ENCODE assay signal across 18 cellular contexts in the genomic region with DNA sequence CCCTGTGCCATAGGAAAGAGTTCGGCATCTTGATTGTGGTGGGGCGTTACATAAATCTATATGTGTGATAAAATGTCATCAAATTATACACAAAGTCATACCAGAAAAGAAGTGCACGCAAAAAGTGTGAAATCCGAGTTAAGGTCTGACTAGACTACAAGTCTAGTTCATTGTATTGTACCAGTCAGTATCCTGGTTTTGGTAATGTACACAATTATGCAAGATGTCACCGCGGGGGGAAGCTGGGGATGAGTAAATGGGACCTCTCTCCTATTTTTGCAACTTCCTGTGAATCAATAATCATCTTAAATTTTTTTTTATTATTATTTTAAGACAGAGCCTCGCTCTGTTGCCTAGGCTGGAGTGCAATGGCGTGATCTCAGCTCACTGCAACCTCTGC. TPM values are rescaled to one million over a fixed set of nuclear protein-coding genes. Genes with fewer than 3 reads are reported as not detected.
A peak's percentile ranks its signal among the peaks of the same experiment; 100 is the strongest.
DNase-seq lines count a peak whose midpoint lies in the region; ATAC-seq and TF ChIP-seq lines count a peak whose summit lies in the region.
"Had no signal": no experiment of that assay in that cellular context is flagged by ENCODE, and none has a peak within 500 bp of the region (broad histone marks: within the 10 kb centered on the region; RNA-seq: fewer than 3 reads in every experiment).

No MANE protein-coding gene starts in this region.

- H3K4me3 Mint-ChIP-seq in effector memory CD8-positive, alpha-beta T cell: peak overlapping the region in 1 of 2 donors; percentile 61
- H3K4me3 Mint-ChIP-seq in progenitor cell of endocrine pancreas (ENCODE audit: low read depth): no peak overlapping the region
- no peak overlapping the region for H3K4me3 Mint-ChIP-seq in endodermal cell

- H3K4me3 ChIP-seq in NB4 (ENCODE audit: low read depth, low read length): no peak overlapping the region
- H3K4me3 ChIP-seq in endodermal cell (ENCODE audit: low read length): no peak overlapping the region
- H3K4me3 ChIP-seq: Peyer's patch, SJSA1 had no signal

- WGBS in endodermal cell (ENCODE audit: insufficient coverage in 1 of 2, insufficient read length in 1 of 2), 2 experiments: 83 to 100% methylated on average over 4 to 7 of the region's 8 CpGs

- no peaks in the 10 kb centered on the region for H3K9me3 ChIP-seq in endodermal cell (ENCODE audit: control insufficient read depth, low read length)
- H3K9me3 ChIP-seq: Peyer's patch, SJSA1 had no signal

- H3K9ac ChIP-seq in endodermal cell (ENCODE audit: extremely low read depth, low read length, poor library complexity, severe bottlenecking): no peak overlapping the region

- no peaks in the 10 kb centered on the region for H3K36me3 Mint-ChIP-seq in effector memory CD8-positive, alpha-beta T cell (ENCODE audit: insufficient read depth)
- H3K36me3 Mint-ChIP-seq in progenitor cell of endocrine pancreas (ENCODE audit: insufficient read depth) (no peaks in the 10 kb centered on the region), endodermal cell (ENCODE audit: low read depth) (no peaks in the 10 kb centered on the region)

- no peaks in the 10 kb centered on the region for H3K4me1 ChIP-seq in endodermal cell (ENCODE audit: control insufficient read depth, insufficient read depth, low read length)
- H3K4me1 ChIP-seq: SJSA1 had no signal

- peaks cover 0 to 7% of the 10 kb centered on the region in 2 donors for H3K27me3 Mint-ChIP-seq in effector memory CD8-positive, alpha-beta T cell
- H3K27me3 Mint-ChIP-seq in progenitor cell of endocrine pancreas (no peaks in the 10 kb centered on the region), endodermal cell (ENCODE audit: insufficient read depth) (no peaks in the 10 kb centered on the region)

- no peak overlapping the region for H3K27ac Mint-ChIP-seq in effector memory CD8-positive, alpha-beta T cell
- H3K27ac Mint-ChIP-seq in progenitor cell of endocrine pancreas (peak overlapping the region; percentile 26), endodermal cell (no peak overlapping the region)

- DNase-seq in SIG-M5 treated with dmso at 0.1 percent for 504 hours (lab: John Stamatoyannopoulos, UW; ENCODE audit: unreplicated experiment): peak; percentile 29
- no peak for DNase-seq in SIG-M5 (lab: John Stamatoyannopoulos, UW)
- peak; percentile 64 for DNase-seq in NB4 (ENCODE audit: low read depth)
- DNase-seq in effector memory CD8-positive, alpha-beta T cell: no peak
- no peak for DNase-seq in progenitor cell of endocrine pancreas (ENCODE audit: low spot score, unreplicated experiment)
- DNase-seq in NCI-H187 treated with DMSO at 0.1 percent for 48 hours (lab: John Stamatoyannopoulos, UW): no peak
- DNase-seq in endodermal cell: no peak
- DNase-seq: GDM1, Karpas-422, NCI-H1694, NCI-H2081 treated with DMSO at 0.1 percent for 48 hours, NCI-H2171 treated with DMSO at 0.1 percent for 48 hours, NCI-H524 treated with DMSO at 0.1 percent for 48 hours, NCI-H82, Peyer's patch had no signal

- H3K9me3 Mint-ChIP-seq in effector memory CD8-positive, alpha-beta T cell: no peaks in the 10 kb centered on the region
- H3K9me3 Mint-ChIP-seq in progenitor cell of endocrine pancreas (ENCODE audit: low read depth) (peaks cover 9% of the 10 kb centered on the region), endodermal cell (peaks cover 13% of the 10 kb centered on the region)

- H3K27me3 ChIP-seq in endodermal cell (ENCODE audit: control insufficient read depth, insufficient read depth, low read length, poor library complexity, severe bottlenecking): no peaks in the 10 kb centered on the region
- H3K27me3 ChIP-seq: Peyer's patch, SJSA1 had no signal

- ATAC-seq in effector memory CD8-positive, alpha-beta T cell (replicated peaks): peak; percentile 25
- no peak for ATAC-seq in GM19324 (IDR thresholded peaks at IDR 0.05; ENCODE audit: low FRiP score, unreplicated experiment)

- H3K27ac ChIP-seq in endodermal cell (ENCODE audit: low read depth, low read length): no peak overlapping the region
- H3K27ac ChIP-seq: C4-2B, SJSA1 had no signal

- no peak for TF ChIP-seq POLR2A in NB4 (IDR thresholded peaks at IDR 0.05; ENCODE audit: extremely low read depth, insufficient read length)

- H3K4me1 Mint-ChIP-seq in effector memory CD8-positive, alpha-beta T cell (ENCODE audit: low read depth in 2 of 2): peaks cover 14 to 19% of the 10 kb centered on the region in 2 donors
- H3K4me1 Mint-ChIP-seq in progenitor cell of endocrine pancreas (ENCODE audit: low read depth): peaks cover 14% of the 10 kb centered on the region
- peaks cover 13% of the 10 kb centered on the region for H3K4me1 Mint-ChIP-seq in endodermal cell

- H3K36me3 ChIP-seq in endodermal cell (ENCODE audit: control insufficient read depth, insufficient read depth, low read length): no peaks in the 10 kb centered on the region
- H3K36me3 ChIP-seq: Peyer's patch, SJSA1 had no signal

- TF ChIP-seq CTCF in NB4 (IDR thresholded peaks at IDR 0.05; ENCODE audit: low read depth, low read length) (no peak), progenitor cell of endocrine pancreas (IDR thresholded peaks at IDR 0.05; ENCODE audit: unreplicated experiment) (no peak), endodermal cell (conservative IDR thresholded peaks at IDR 0.05) (no peak)

RNA-seq across cellular contexts. Expression of a gene that starts 43.2 kb away (rescaled TPM):
- total RNA-seq in progenitor cell of endocrine pancreas (2.3 and 2.9 TPM in 2 replicates), endodermal cell (1 to 10 TPM; 5.7 to 6.0 TPM)
- polyA plus RNA-seq in endodermal cell (2013, experiment 1 of 2): 1.2 TPM
- polyA plus RNA-seq in endodermal cell (2013, experiment 2 of 2): 1.6 TPM

Comparison
In these comparisons a context has a peak if more than half of its experiments do, and no peak if none do; other contexts are left out.
1. DNase-seq: peak in SIG-M5 treated with dmso at 0.1 percent for 504 hours (single experiment) and NB4 (single experiment); none in SIG-M5 (single experiment), effector memory CD8-positive, alpha-beta T cell (0 of 3), progenitor cell of endocrine pancreas (single experiment), NCI-H187 treated with DMSO at 0.1 percent for 48 hours (single experiment) and endodermal cell (single experiment).